Comparison of ENCODE assay signal across 32 cellular contexts in genomic region chr16:19033761-19034160, GRCh38. TPM values are rescaled to one million over a fixed set of nuclear protein-coding genes. Genes with fewer than 3 reads are reported as not detected.
"Had no signal": no experiment of that assay in that cellular context is flagged by ENCODE, and none has a peak within 500 bp of the region (broad histone marks: within the 10 kb centered on the region; RNA-seq: fewer than 3 reads in every experiment).

No MANE protein-coding gene starts in this region.

- H3K4me1 Mint-ChIP-seq: activated B cell treated with CpG ODN at 0.5 μM for 24 hours; activated CD4-positive, alpha-beta T cell treated with anti-CD3 and anti-CD28 coated beads, Interleukin-2, amount 10 ng/mL, durations not matched to agents 24 days and 14 days; activated CD8-positive, alpha-beta memory T cell treated with anti-CD3 and anti-CD28 coated beads, Interleukin-2, amount 10 ng/mL, durations not matched to agents 7 days and 5 days; activated naive CD4-positive, alpha-beta T cell treated with anti-CD3 and anti-CD28 coated beads, Interleukin-2, amount 10 ng/mL, durations not matched to agents 7 days and 5 days; activated naive CD4-positive, alpha-beta T cell treated with anti-CD3 and anti-CD28 coated beads, Interleukin-2, amount 50 U/mL, for 24 hours; activated naive CD8-positive, alpha-beta T cell treated with anti-CD3 and anti-CD28 coated beads, Interleukin-2, amount 10 ng/mL, durations not matched to agents 7 days and 5 days; activated naive CD8-positive, alpha-beta T cell treated with anti-CD3 and anti-CD28 coated beads, Interleukin-2, amount 50 U/mL, for 24 hours; brain; central memory CD8-positive, alpha-beta T cell had no signal

- H3K9me3 Mint-ChIP-seq: activated CD4-positive, alpha-beta T cell treated with anti-CD3 and anti-CD28 coated beads, Interleukin-2, amount 10 ng/mL, durations not matched to agents 24 days and 14 days; activated naive CD4-positive, alpha-beta T cell treated with anti-CD3 and anti-CD28 coated beads, Interleukin-2, amount 50 U/mL, for 24 hours; activated naive CD8-positive, alpha-beta T cell treated with anti-CD3 and anti-CD28 coated beads, Interleukin-2, amount 10 ng/mL, durations not matched to agents 7 days and 5 days; activated T-cell treated with anti-CD3 and anti-CD28 coated beads, Interleukin-2, amount 50 U/mL, for 24 hours; activated T-helper 2 cell treated with anti-CD3 and anti-CD28 coated beads, Interferon-gamma antibody, Interleukin-2, Interleukin-4, amounts not matched to agents 10 μg/mL and 5 μg/mL and 100 μg/mL, durations not matched to agents 14 hours and 24 hours and 36 hours; central memory CD8-positive, alpha-beta T cell; T-helper 1 cell treated with Interleukin-12 subunit alpha and Interleukin-12 subunit beta and Interleukin-4 antibody, amounts not matched to agents 30 μg/mL and 1 μg/mL, for 36 hours; T-helper 2 cell treated with Interferon-gamma antibody and Interleukin-4, amounts not matched to agents 5 μg/mL and 100 μg/mL, for 36 hours had no signal

- H3K27ac ChIP-seq: ascending aorta, cardiac muscle cell, VCaP had no signal

- H3K36me3 Mint-ChIP-seq: activated CD4-positive, alpha-beta memory T cell treated with anti-CD3 and anti-CD28 coated beads for 36 hours; activated CD8-positive, alpha-beta memory T cell treated with anti-CD3 and anti-CD28 coated beads, Interleukin-2, amount 10 ng/mL, durations not matched to agents 7 days and 5 days; activated naive CD4-positive, alpha-beta T cell treated with anti-CD3 and anti-CD28 coated beads, Interleukin-2, amount 10 ng/mL, durations not matched to agents 7 days and 5 days; activated naive CD4-positive, alpha-beta T cell treated with anti-CD3 and anti-CD28 coated beads, Interleukin-2, amount 50 U/mL, for 24 hours; activated naive CD8-positive, alpha-beta T cell; activated naive CD8-positive, alpha-beta T cell treated with anti-CD3 and anti-CD28 coated beads, Interleukin-2, amount 10 ng/mL, durations not matched to agents 7 days and 5 days had no signal

- H3K4me3 Mint-ChIP-seq: activated B cell treated with CpG ODN at 0.5 μM for 24 hours; activated CD4-positive, alpha-beta memory T cell treated with anti-CD3 and anti-CD28 coated beads for 36 hours; activated CD4-positive, alpha-beta T cell treated with anti-CD3 and anti-CD28 coated beads, Interleukin-2, amount 10 ng/mL, durations not matched to agents 24 days and 14 days; activated CD8-positive, alpha-beta memory T cell treated with anti-CD3 and anti-CD28 coated beads, Interleukin-2, amount 10 ng/mL, durations not matched to agents 7 days and 5 days; activated CD8-positive, alpha-beta T cell treated with anti-CD3 and anti-CD28 coated beads for 36 hours; activated naive CD4-positive, alpha-beta T cell treated with anti-CD3 and anti-CD28 coated beads, Interleukin-2, amount 10 ng/mL, durations not matched to agents 7 days and 5 days; activated naive CD4-positive, alpha-beta T cell treated with anti-CD3 and anti-CD28 coated beads, Interleukin-2, amount 50 U/mL, for 24 hours; activated naive CD8-positive, alpha-beta T cell; activated naive CD8-positive, alpha-beta T cell treated with anti-CD3 and anti-CD28 coated beads, Interleukin-2, amount 10 ng/mL, durations not matched to agents 7 days and 5 days; activated naive CD8-positive, alpha-beta T cell treated with anti-CD3 and anti-CD28 coated beads, Interleukin-2, amount 50 U/mL, for 24 hours; activated T-cell treated with anti-CD3 and anti-CD28 coated beads, Interleukin-2, amount 50 U/mL, for 24 hours; brain; central memory CD8-positive, alpha-beta T cell; T-helper 1 cell treated with Interleukin-12 subunit alpha and Interleukin-12 subunit beta and Interleukin-4 antibody, amounts not matched to agents 30 μg/mL and 1 μg/mL, for 36 hours; T-helper 2 cell treated with Interferon-gamma antibody and Interleukin-4, amounts not matched to agents 5 μg/mL and 100 μg/mL, for 36 hours had no signal

- H3K27ac Mint-ChIP-seq: activated B cell treated with CpG ODN at 0.5 μM for 24 hours; activated CD4-positive, alpha-beta memory T cell treated with anti-CD3 and anti-CD28 coated beads for 36 hours; activated CD4-positive, alpha-beta T cell treated with anti-CD3 and anti-CD28 coated beads, Interleukin-2, amount 10 ng/mL, durations not matched to agents 24 days and 14 days; activated CD8-positive, alpha-beta memory T cell treated with anti-CD3 and anti-CD28 coated beads, Interleukin-2, amount 10 ng/mL, durations not matched to agents 7 days and 5 days; activated CD8-positive, alpha-beta T cell treated with anti-CD3 and anti-CD28 coated beads for 36 hours; activated naive CD4-positive, alpha-beta T cell treated with anti-CD3 and anti-CD28 coated beads, Interleukin-2, amount 10 ng/mL, durations not matched to agents 7 days and 5 days; activated naive CD4-positive, alpha-beta T cell treated with anti-CD3 and anti-CD28 coated beads, Interleukin-2, amount 50 U/mL, for 24 hours; activated naive CD8-positive, alpha-beta T cell; activated naive CD8-positive, alpha-beta T cell treated with anti-CD3 and anti-CD28 coated beads, Interleukin-2, amount 10 ng/mL, durations not matched to agents 7 days and 5 days; activated naive CD8-positive, alpha-beta T cell treated with anti-CD3 and anti-CD28 coated beads, Interleukin-2, amount 50 U/mL, for 24 hours; activated T-cell treated with anti-CD3 and anti-CD28 coated beads, Interleukin-2, amount 50 U/mL, for 24 hours; activated T-helper 2 cell treated with anti-CD3 and anti-CD28 coated beads, Interferon-gamma antibody, Interleukin-2, Interleukin-4, amounts not matched to agents 10 μg/mL and 5 μg/mL and 100 μg/mL, durations not matched to agents 14 hours and 24 hours and 36 hours; brain; T-helper 1 cell treated with Interleukin-12 subunit alpha and Interleukin-12 subunit beta and Interleukin-4 antibody, amounts not matched to agents 30 μg/mL and 1 μg/mL, for 36 hours; T-helper 2 cell treated with Interferon-gamma antibody and Interleukin-4, amounts not matched to agents 5 μg/mL and 100 μg/mL, for 36 hours had no signal

- H3K27me3 ChIP-seq: ascending aorta, cardiac muscle cell had no signal

- H3K27me3 Mint-ChIP-seq: activated CD4-positive, alpha-beta memory T cell treated with anti-CD3 and anti-CD28 coated beads for 36 hours; activated CD4-positive, alpha-beta T cell treated with anti-CD3 and anti-CD28 coated beads, Interleukin-2, amount 10 ng/mL, durations not matched to agents 24 days and 14 days; activated naive CD4-positive, alpha-beta T cell treated with anti-CD3 and anti-CD28 coated beads, Interleukin-2, amount 50 U/mL, for 24 hours; activated T-cell treated with anti-CD3 and anti-CD28 coated beads, Interleukin-2, amount 50 U/mL, for 24 hours; brain had no signal

- DNase-seq: activated B cell treated with CpG ODN at 0.5 μM for 24 hours; activated CD4-positive, alpha-beta memory T cell treated with anti-CD3 and anti-CD28 coated beads for 36 hours; activated CD4-positive, alpha-beta T cell treated with anti-CD3 and anti-CD28 coated beads for 4 hours; activated CD4-positive, alpha-beta T cell treated with anti-CD3 and anti-CD28 coated beads, Interleukin-2, amount 10 ng/mL, durations not matched to agents 24 days and 14 days; activated CD4-positive, alpha-beta T cell treated with anti-CD3 and anti-CD28 coated beads, Interleukin-2, amount 50 U/mL, for 1 hour; activated CD4-positive, alpha-beta T cell treated with anti-CD3 and anti-CD28 coated beads, Interleukin-2, amount 50 U/mL, for 4 hours; activated CD4-positive, CD25-positive, alpha-beta regulatory T cell treated with anti-CD3 and anti-CD28 coated beads, Interleukin-2, amount 50 U/mL, for 72 hours; activated CD8-positive, alpha-beta memory T cell treated with anti-CD3 and anti-CD28 coated beads, Interleukin-2, amount 10 ng/mL, durations not matched to agents 7 days and 5 days; activated CD8-positive, alpha-beta memory T cell treated with anti-CD3 and anti-CD28 coated beads, Interleukin-2, amount 50 U/mL, for 48 hours; activated CD8-positive, alpha-beta T cell treated with anti-CD3 and anti-CD28 coated beads for 36 hours; activated effector memory CD4-positive, alpha-beta T cell treated with Interleukin-2 at 50 U/mL for 16 hours; activated gamma-delta T cell; activated naive CD4-positive, alpha-beta T cell treated with anti-CD3 and anti-CD28 coated beads, Interleukin-2, amount 10 ng/mL, durations not matched to agents 7 days and 5 days; activated naive CD4-positive, alpha-beta T cell treated with Interleukin-2 at 50 U/mL for 16 hours; activated naive CD8-positive, alpha-beta T cell treated with anti-CD3 and anti-CD28 coated beads, Interleukin-2, amount 10 ng/mL, durations not matched to agents 7 days and 5 days; activated naive CD8-positive, alpha-beta T cell treated with anti-CD3 and anti-CD28 coated beads, Interleukin-2, amount 50 U/mL, for 24 hours; activated T-cell treated with anti-CD3 and anti-CD28 coated beads, Interleukin-2, amount 50 U/mL, for 24 hours; activated T-cell treated with anti-CD3 and anti-CD28 coated beads, Interleukin-2, amount 50 U/mL, for 48 hours; amygdala; anterior cingulate cortex; T-helper 2 cell; T-helper 9 cell had no signal

- H3K9me3 ChIP-seq: ascending aorta had no signal

- H3K4me3 ChIP-seq: ascending aorta, cardiac muscle cell had no signal

- H3K4me1 ChIP-seq: ascending aorta had no signal

- H3K36me3 ChIP-seq: ascending aorta, cardiac muscle cell had no signal

RNA-seq across cellular contexts. Expression of gene TMC7, which starts 50.0 kb away (rescaled TPM):
- total RNA-seq: activated B cell treated with CpG ODN at 0.5 μM for 24 hours; activated CD4-positive, alpha-beta memory T cell treated with anti-CD3 and anti-CD28 coated beads for 36 hours; activated CD4-positive, alpha-beta T cell treated with anti-CD3 and anti-CD28 coated beads, Interleukin-2, amount 10 ng/mL, durations not matched to agents 24 days and 14 days; activated CD8-positive, alpha-beta memory T cell treated with anti-CD3 and anti-CD28 coated beads, Interleukin-2, amount 10 ng/mL, durations not matched to agents 7 days and 5 days; activated CD8-positive, alpha-beta T cell treated with anti-CD3 and anti-CD28 coated beads for 36 hours; activated naive CD8-positive, alpha-beta T cell treated with anti-CD3 and anti-CD28 coated beads, Interleukin-2, amount 10 ng/mL, durations not matched to agents 7 days and 5 days; activated T-helper 2 cell treated with anti-CD3 and anti-CD28 coated beads, Interferon-gamma antibody, Interleukin-2, Interleukin-4, amounts not matched to agents 10 μg/mL and 5 μg/mL and 100 μg/mL, durations not matched to agents 14 hours and 24 hours and 36 hours had no signal
